In the genomic region with DNA sequence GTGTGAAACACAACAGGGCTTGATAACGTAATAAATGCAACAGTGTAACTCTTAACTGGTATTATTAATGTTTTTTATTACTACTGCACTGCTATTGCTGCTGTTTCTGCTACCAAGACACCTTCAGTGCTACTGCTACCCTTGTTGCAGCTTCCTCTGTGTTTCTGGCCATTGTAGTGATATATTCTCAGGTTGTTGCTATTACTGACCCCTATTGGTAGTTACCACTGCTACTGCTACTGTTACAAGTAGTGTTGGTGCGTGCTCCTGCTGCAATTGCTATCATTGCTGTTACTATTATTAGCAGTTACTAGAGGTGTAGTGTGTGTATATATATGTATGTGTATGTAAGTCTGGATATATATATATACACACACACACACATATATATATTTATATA, we compare ENCODE assay signal across 12 cellular contexts.
A peak's percentile ranks its signal among the peaks of the same experiment; 100 is the strongest.
DNase-seq lines count a peak whose midpoint lies in the region; ATAC-seq and TF ChIP-seq lines count a peak whose summit lies in the region.
"Had no signal": no experiment of that assay in that cellular context is flagged by ENCODE, and none has a peak within 500 bp of the region (broad histone marks: within the 10 kb centered on the region; RNA-seq: fewer than 3 reads in every experiment).

No MANE protein-coding gene starts in this region.

- no peak overlapping the region for H3K4me3 Mint-ChIP-seq in activated CD4-positive, alpha-beta T cell treated with anti-CD3 and anti-CD28 coated beads for 36 hours

- DNase-seq in GM13977 (ENCODE audit: low spot score) (no peak), WERI-Rb-1 (no peak), lung microvascular endothelial cell (ENCODE audit: low read depth in 2 of 2) (peak; percentile 48 to 73), T-helper 1 cell (no peak), COLO668 (lab: John Stamatoyannopoulos, UW; ENCODE audit: unreplicated experiment) (no peak)
- no peak for DNase-seq in activated CD4-positive, alpha-beta T cell treated with anti-CD3 and anti-CD28 coated beads for 36 hours
- DNase-seq: activated naive CD4-positive, alpha-beta T cell treated with Interleukin-2 at 50 U/mL for 16 hours; foreskin melanocyte had no signal

- no peak for TF ChIP-seq POLR2A in gastroesophageal sphincter (IDR thresholded peaks at IDR 0.05)

- H3K4me1 Mint-ChIP-seq in activated CD4-positive, alpha-beta T cell treated with anti-CD3 and anti-CD28 coated beads for 36 hours, result peaks cover 19% of the 10 kb centered on the region

- H3K27me3 Mint-ChIP-seq in activated CD4-positive, alpha-beta T cell treated with anti-CD3 and anti-CD28 coated beads for 36 hours, result peaks cover 4% of the 10 kb centered on the region

- H3K36me3 ChIP-seq in WERI-Rb-1 (no peaks in the 10 kb centered on the region), gastroesophageal sphincter (no peaks in the 10 kb centered on the region)
- H3K36me3 ChIP-seq: SJSA1 had no signal

- no peaks in the 10 kb centered on the region for H3K36me3 Mint-ChIP-seq in activated CD4-positive, alpha-beta T cell treated with anti-CD3 and anti-CD28 coated beads for 36 hours (ENCODE audit: low read depth)

- no peak overlapping the region for H3K4me3 ChIP-seq in WERI-Rb-1 (ENCODE audit: low read depth, low read length)
- H3K4me3 ChIP-seq in gastroesophageal sphincter, result no peak overlapping the region
- H3K4me3 ChIP-seq: SJSA1 had no signal

- POLR2A ChIA-PET in activated CD4-positive, alpha-beta T cell treated with anti-CD3 and anti-CD28 coated beads for 36 hours (lab: Charles Lee), result no interaction called here

- no peaks in the 10 kb centered on the region for H3K27me3 ChIP-seq in WERI-Rb-1 (ENCODE audit: insufficient read depth, low read depth, severe bottlenecking)
- H3K27me3 ChIP-seq in gastroesophageal sphincter, result peaks cover 3% of the 10 kb centered on the region
- H3K27me3 ChIP-seq: SJSA1 had no signal

- H3K4me1 ChIP-seq in gastroesophageal sphincter, result peaks cover 0 to 5% (median 0%) of the 10 kb centered on the region in 3 donors
- H3K4me1 ChIP-seq: parathyroid adenoma, SJSA1 had no signal

- H3K9me3 Mint-ChIP-seq in activated CD4-positive, alpha-beta T cell treated with anti-CD3 and anti-CD28 coated beads for 36 hours (ENCODE audit: low read depth), result no peaks in the 10 kb centered on the region

- peak; percentile 29 for TF ChIP-seq CTCF in GM13977 (IDR thresholded peaks at IDR 0.05; ENCODE audit: extremely low read depth, insufficient read depth, missing control alignments)
- 0 out of 2 replicates have a peak, but pooled peaks have one; percentile 18 for TF ChIP-seq CTCF in WERI-Rb-1 (IDR thresholded peaks at IDR 0.05; ENCODE audit: low read depth, low read length)
- TF ChIP-seq CTCF in gastroesophageal sphincter (IDR thresholded peaks at IDR 0.05), result peak in 1 of 4 experiments; percentile 8

- no peak overlapping the region for H3K27ac ChIP-seq in WERI-Rb-1
- no peak overlapping the region for H3K27ac ChIP-seq in gastroesophageal sphincter
- H3K27ac ChIP-seq: parathyroid adenoma, SJSA1 had no signal

- ATAC-seq in HG03565 (IDR thresholded peaks at IDR 0.05; ENCODE audit: unreplicated experiment) (peak; percentile 47), gastroesophageal sphincter (no peak)
- ATAC-seq in activated CD4-positive, alpha-beta T cell treated with anti-CD3 and anti-CD28 coated beads for 36 hours, result no peak

- WGBS in gastroesophageal sphincter (ENCODE audit: low coverage in 1 of 2), 2 donors, result 17 to 85% methylated on average over 1 to 2 of the region's 2 CpGs

- intact Hi-C loops in activated CD4-positive, alpha-beta T cell treated with anti-CD3 and anti-CD28 coated beads for 36 hours (cut with DNase I, micrococcal nuclease), result no loop called here

- H3K27ac Mint-ChIP-seq in activated CD4-positive, alpha-beta T cell treated with anti-CD3 and anti-CD28 coated beads for 36 hours, result no peak overlapping the region

- CTCF ChIA-PET in activated CD4-positive, alpha-beta T cell treated with anti-CD3 and anti-CD28 coated beads for 36 hours (lab: Charles Lee), result no interaction called here

- no peak for TF ChIP-seq EP300 in gastroesophageal sphincter (IDR thresholded peaks at IDR 0.05)

- no peaks in the 10 kb centered on the region for H3K9me3 ChIP-seq in WERI-Rb-1 (ENCODE audit: severe bottlenecking)
- H3K9me3 ChIP-seq in gastroesophageal sphincter, result no peaks in the 10 kb centered on the region
- H3K9me3 ChIP-seq: SJSA1 had no signal

- in situ Hi-C loops in GM13977 (cut with MboI; ENCODE audit: low pct_unique_long_range_greater_than_20kb, low sequenced_read_pairs, unreplicated experiment), result loop anchor here (10.0 kb wide), 1 partner anchor 840 kb away; no protein-coding TSS in a partner anchor

Comparison
In these comparisons a context has a peak if more than half of its experiments do, and no peak if none do; other contexts are left out.
1. DNase-seq: peak in lung microvascular endothelial cell (2 of 2); none in GM13977 (single experiment), WERI-Rb-1 (single experiment), activated CD4-positive, alpha-beta T cell treated with anti-CD3 and anti-CD28 coated beads for 36 hours (single experiment), T-helper 1 cell (0 of 5) and COLO668 (single experiment).